ENCODE assay signal across 9 cellular contexts in the genomic region with DNA sequence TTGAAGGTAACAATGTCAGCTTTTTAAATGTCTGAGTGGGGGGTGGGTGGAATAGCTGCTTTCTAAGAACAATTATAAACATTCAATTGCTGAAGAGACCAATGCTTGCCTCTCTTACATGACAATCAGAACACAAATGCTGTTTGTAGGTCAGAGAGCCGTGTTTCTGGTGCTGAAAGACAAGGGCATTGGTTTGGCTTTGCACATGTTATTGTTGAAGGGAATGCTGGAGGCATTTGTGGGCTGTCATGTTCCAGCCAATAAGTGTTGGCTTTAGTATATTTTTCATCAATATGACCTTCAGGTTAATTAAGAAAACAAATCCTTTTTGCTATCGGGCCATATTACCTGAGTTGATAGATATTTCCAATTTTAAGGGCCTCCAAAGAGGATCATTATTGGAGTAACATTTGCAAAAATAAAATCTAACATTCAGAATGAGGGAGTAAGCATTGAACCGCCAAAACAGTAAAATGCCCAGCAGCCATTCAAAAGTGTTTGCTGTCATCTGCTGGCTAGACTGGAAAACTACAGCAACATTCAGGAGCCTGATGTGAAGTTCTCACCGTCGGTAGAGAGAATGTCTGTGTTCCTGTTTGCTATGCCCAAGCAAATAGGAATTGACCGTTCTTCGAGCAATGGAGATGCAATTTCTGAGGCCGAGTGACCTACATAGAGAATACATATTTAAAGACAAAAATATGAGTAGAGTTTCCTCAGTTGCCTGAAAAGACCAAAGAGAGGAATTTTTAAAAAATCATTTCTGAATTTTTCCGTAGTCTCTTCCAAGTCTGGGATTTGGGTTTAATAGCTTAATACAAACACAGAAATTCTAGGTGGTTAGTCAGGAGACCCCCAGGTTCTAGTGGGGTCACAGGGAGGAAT.
DNase-seq lines count a peak whose midpoint lies in the region; ATAC-seq and TF ChIP-seq lines count a peak whose summit lies in the region.
"Had no signal": no experiment of that assay in that cellular context is flagged by ENCODE, and none has a peak within 500 bp of the region (broad histone marks: within the 10 kb centered on the region; RNA-seq: fewer than 3 reads in every experiment).

No MANE protein-coding gene starts in this region.

- peak overlapping the region; percentile 25 to 91 (median 63) for H3K27ac Mint-ChIP-seq in naive thymus-derived CD4-positive, alpha-beta T cell

- TF ChIP-seq POLR2A in esophagus squamous epithelium (IDR thresholded peaks at IDR 0.05) = no peak

- 19 to 20% methylated on average over 9 of the region's 9 CpGs for WGBS in esophagus squamous epithelium, 2 donors

- H3K4me1 Mint-ChIP-seq in naive thymus-derived CD4-positive, alpha-beta T cell = peaks cover 11 to 38% (median 29%) of the 10 kb centered on the region in 7 donors

- TF ChIP-seq CTCF in BE2C (IDR thresholded peaks at IDR 0.05; ENCODE audit: low read depth, low read length) (peak; percentile 82), WERI-Rb-1 (IDR thresholded peaks at IDR 0.05; ENCODE audit: low read depth, low read length) (peak; percentile 73), esophagus squamous epithelium (IDR thresholded peaks at IDR 0.05) (peak; percentile 50 to 85 (median 73))

- no peaks in the 10 kb centered on the region for H3K27me3 Mint-ChIP-seq in naive thymus-derived CD4-positive, alpha-beta T cell

- intact Hi-C loops in esophagus squamous epithelium (cut with DNase I) = loop anchor here (5.0 to 10.0 kb wide), 2 partner anchors 220 to 682 kb away; no protein-coding TSS in a partner anchor
- intact Hi-C loops in naive thymus-derived CD4-positive, alpha-beta T cell (cut with micrococcal nuclease) = loop anchor here (1.0 to 5.0 kb wide), 6 partner anchors 108 to 830 kb away; a partner anchor contains a TSS

- H3K4me1 ChIP-seq in BE2C = no peaks in the 10 kb centered on the region
- peaks cover 7 to 23% (median 16%) of the 10 kb centered on the region in 3 donors for H3K4me1 ChIP-seq in esophagus squamous epithelium
- H3K4me1 ChIP-seq in naive thymus-derived CD4-positive, alpha-beta T cell (ENCODE audit: control insufficient read depth in 2 of 2, insufficient read depth in 2 of 2, low read length in 2 of 2) = no peaks in the 10 kb centered on the region

- H3K9me3 ChIP-seq in BE2C (no peaks in the 10 kb centered on the region), WERI-Rb-1 (ENCODE audit: severe bottlenecking) (no peaks in the 10 kb centered on the region), esophagus squamous epithelium (no peaks in the 10 kb centered on the region)
- H3K9me3 ChIP-seq in naive thymus-derived CD4-positive, alpha-beta T cell (ENCODE audit: control insufficient read depth in 2 of 3, low read length in 3 of 3) = no peaks in the 10 kb centered on the region

- ATAC-seq in GM18519 (IDR thresholded peaks at IDR 0.05; ENCODE audit: low FRiP score, unreplicated experiment) (peak; percentile 51), HG03439 (IDR thresholded peaks at IDR 0.05; ENCODE audit: unreplicated experiment) (no peak), HG02981 (IDR thresholded peaks at IDR 0.05; ENCODE audit: unreplicated experiment) (no peak)
- ATAC-seq in naive thymus-derived CD4-positive, alpha-beta T cell = peak; percentile 70

- peaks cover 0 to 2% (median 0%) of the 10 kb centered on the region in 11 donors for H3K9me3 Mint-ChIP-seq in naive thymus-derived CD4-positive, alpha-beta T cell

- H3K27ac ChIP-seq in WERI-Rb-1 (no peak overlapping the region), esophagus squamous epithelium (no peak overlapping the region)
- peak overlapping the region; percentile 24 for H3K27ac ChIP-seq in naive thymus-derived CD4-positive, alpha-beta T cell (ENCODE audit: low read depth, low read length)

- H3K4me3 ChIP-seq in BE2C (ENCODE audit: low read depth, low read length) (no peak overlapping the region), WERI-Rb-1 (ENCODE audit: low read depth, low read length) (peak overlapping the region; percentile 16; the same call in 1 of the 2 replicates), esophagus squamous epithelium (no peak overlapping the region)
- no peak overlapping the region for H3K4me3 ChIP-seq in naive thymus-derived CD4-positive, alpha-beta T cell (ENCODE audit: low read length)
- H3K4me3 ChIP-seq: skin epidermis had no signal

- CTCF ChIA-PET in naive thymus-derived CD4-positive, alpha-beta T cell (lab: Charles Lee) = interaction anchor here (0.7 to 5.1 kb wide), 9 partner anchors 23 to 682 kb away, joined by 3 to 54 read pairs (median 5); a partner anchor contains a TSS

- DNase-seq in BE2C (no peak), NCI-H2029 (lab: John Stamatoyannopoulos, UW) (peak; percentile 15), WERI-Rb-1 (peak; percentile 12), esophagus squamous epithelium (lab: John Stamatoyannopoulos, UW) (no peak)
- DNase-seq in naive thymus-derived CD4-positive, alpha-beta T cell = peak in 7 of 9 donors; percentile 15 to 62 (median 57)

- H3K4me3 Mint-ChIP-seq in naive thymus-derived CD4-positive, alpha-beta T cell = no peak overlapping the region

- H3K27me3 ChIP-seq in BE2C (no peaks in the 10 kb centered on the region), WERI-Rb-1 (ENCODE audit: insufficient read depth, low read depth, severe bottlenecking) (no peaks in the 10 kb centered on the region), esophagus squamous epithelium (peaks cover 0 to 22% (median 0%) of the 10 kb centered on the region in 4 donors)
- H3K27me3 ChIP-seq in naive thymus-derived CD4-positive, alpha-beta T cell (ENCODE audit: control insufficient read depth in 2 of 2, insufficient read depth in 2 of 2, low read length in 2 of 2) = no peaks in the 10 kb centered on the region

- H3K36me3 ChIP-seq in BE2C (no peaks in the 10 kb centered on the region), WERI-Rb-1 (no peaks in the 10 kb centered on the region), esophagus squamous epithelium (no peaks in the 10 kb centered on the region)
- H3K36me3 ChIP-seq in naive thymus-derived CD4-positive, alpha-beta T cell (ENCODE audit: control insufficient read depth in 2 of 3, insufficient read depth in 3 of 3, low read length in 3 of 3) = peaks cover 11 to 65% (median 14%) of the 10 kb centered on the region in 3 experiments

- H3K36me3 Mint-ChIP-seq in naive thymus-derived CD4-positive, alpha-beta T cell = peaks cover 27 to 57% (median 29%) of the 10 kb centered on the region in 5 donors

- POLR2A ChIA-PET in naive thymus-derived CD4-positive, alpha-beta T cell (lab: Charles Lee) = no interaction called here

Comparison
In these comparisons a context has a peak if more than half of its experiments do, and no peak if none do; other contexts are left out.
1. DNase-seq: peak in NCI-H2029 (single experiment), WERI-Rb-1 (single experiment) and naive thymus-derived CD4-positive, alpha-beta T cell (7 of 9); none in BE2C (single experiment) and esophagus squamous epithelium (single experiment).
2. ATAC-seq: peak in GM18519 (single experiment) and naive thymus-derived CD4-positive, alpha-beta T cell (single experiment); none in HG03439 (single experiment) and HG02981 (single experiment).
3. Peak in every context shown above with its lines, with median percentiles within 50 percentile points of each other: CTCF ChIP-seq.